Comparison of ENCODE assay signal across 13 cellular contexts in genomic region chr3:37968232-37968631, GRCh38.
"Had no signal": no experiment of that assay in that cellular context is flagged by ENCODE, and none has a peak within 500 bp of the region (broad histone marks: within the 10 kb centered on the region; RNA-seq: fewer than 3 reads in every experiment).

No MANE protein-coding gene starts in this region.

- DNase-seq: activated CD4-positive, alpha-beta T cell treated with anti-CD3 and anti-CD28 coated beads, Interleukin-2, amount 50 U/mL, for 1 hour; activated CD4-positive, CD25-positive, alpha-beta regulatory T cell; activated CD8-positive, alpha-beta memory T cell treated with anti-CD3 and anti-CD28 coated beads for 24 hours; activated naive CD4-positive, alpha-beta T cell treated with anti-CD3 and anti-CD28 coated beads for 36 hours; activated naive CD8-positive, alpha-beta T cell treated with anti-CD3 and anti-CD28 coated beads, Interleukin-2, amount 50 U/mL, for 24 hours; mammary epithelial cell; mucosa of descending colon; naive thymus-derived CD8-positive, alpha-beta T cell had no signal

- H3K27me3 ChIP-seq: esophagus muscularis mucosa, neutrophil, tibial nerve had no signal

- H3K9me3 Mint-ChIP-seq: activated naive CD4-positive, alpha-beta T cell treated with anti-CD3 and anti-CD28 coated beads for 36 hours; activated naive CD8-positive, alpha-beta T cell treated with anti-CD3 and anti-CD28 coated beads, Interleukin-2, amount 50 U/mL, for 24 hours; activated T-helper 17 cell treated with anti-CD3 and anti-CD28 coated beads, Interleukin-2, amount 50 U/mL, for 72 hours; naive thymus-derived CD8-positive, alpha-beta T cell; T-helper 1 cell treated with Interleukin-12 subunit alpha and Interleukin-12 subunit beta and Interleukin-4 antibody, amounts not matched to agents 30 μg/mL and 1 μg/mL, for 36 hours had no signal

- H3K27me3 Mint-ChIP-seq: activated naive CD8-positive, alpha-beta T cell treated with anti-CD3 and anti-CD28 coated beads, Interleukin-2, amount 50 U/mL, for 24 hours; activated T-helper 17 cell treated with anti-CD3 and anti-CD28 coated beads, Interleukin-2, amount 50 U/mL, for 72 hours; naive thymus-derived CD8-positive, alpha-beta T cell had no signal

- H3K4me1 Mint-ChIP-seq: activated naive CD8-positive, alpha-beta T cell treated with anti-CD3 and anti-CD28 coated beads, Interleukin-2, amount 50 U/mL, for 24 hours; activated T-helper 17 cell treated with anti-CD3 and anti-CD28 coated beads, Interleukin-2, amount 50 U/mL, for 72 hours had no signal

- H3K27ac Mint-ChIP-seq: activated naive CD4-positive, alpha-beta T cell treated with anti-CD3 and anti-CD28 coated beads for 36 hours; activated naive CD8-positive, alpha-beta T cell treated with anti-CD3 and anti-CD28 coated beads, Interleukin-2, amount 50 U/mL, for 24 hours; activated T-helper 17 cell treated with anti-CD3 and anti-CD28 coated beads, Interleukin-2, amount 50 U/mL, for 72 hours; naive thymus-derived CD8-positive, alpha-beta T cell; T-helper 1 cell treated with Interleukin-12 subunit alpha and Interleukin-12 subunit beta and Interleukin-4 antibody, amounts not matched to agents 30 μg/mL and 1 μg/mL, for 36 hours had no signal

- H3K36me3 Mint-ChIP-seq: naive thymus-derived CD8-positive, alpha-beta T cell had no signal

- H3K9me3 ChIP-seq: esophagus muscularis mucosa, mucosa of descending colon, neutrophil, tibial nerve had no signal

- H3K4me3 ChIP-seq: esophagus muscularis mucosa, mucosa of descending colon, tibial nerve had no signal

- ATAC-seq: activated naive CD8-positive, alpha-beta T cell treated with anti-CD3 and anti-CD28 coated beads, Interleukin-2, amount 50 U/mL, for 24 hours; activated T-helper 17 cell treated with anti-CD3 and anti-CD28 coated beads, Interleukin-2, amount 50 U/mL, for 72 hours; mucosa of descending colon; naive thymus-derived CD8-positive, alpha-beta T cell had no signal

- H3K4me3 Mint-ChIP-seq: activated naive CD4-positive, alpha-beta T cell treated with anti-CD3 and anti-CD28 coated beads for 36 hours; activated naive CD8-positive, alpha-beta T cell treated with anti-CD3 and anti-CD28 coated beads, Interleukin-2, amount 50 U/mL, for 24 hours; activated T-helper 17 cell treated with anti-CD3 and anti-CD28 coated beads, Interleukin-2, amount 50 U/mL, for 72 hours; naive thymus-derived CD8-positive, alpha-beta T cell; T-helper 1 cell treated with Interleukin-12 subunit alpha and Interleukin-12 subunit beta and Interleukin-4 antibody, amounts not matched to agents 30 μg/mL and 1 μg/mL, for 36 hours had no signal

- H3K27ac ChIP-seq: esophagus muscularis mucosa, neutrophil had no signal
